In the genomic region with DNA sequence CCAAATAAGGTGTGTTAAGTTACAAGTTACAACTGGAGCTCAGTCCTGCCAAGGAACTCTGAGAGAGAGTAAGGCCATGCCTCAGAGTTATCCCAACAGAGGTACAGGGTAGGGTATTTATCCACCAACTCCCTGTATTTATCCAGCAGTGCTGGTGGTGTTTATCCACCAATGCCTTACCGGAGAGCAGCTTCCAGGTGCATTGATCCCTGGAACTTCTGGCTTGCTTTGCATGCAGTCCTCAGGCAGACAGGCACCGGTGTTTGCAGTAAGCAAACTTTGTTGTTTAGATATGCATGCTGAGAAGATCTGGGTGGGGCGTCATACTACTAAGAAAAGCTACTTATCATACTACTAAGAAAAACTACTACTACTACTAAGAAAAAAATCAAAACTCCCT, we compare ENCODE assay signal across 2 cellular contexts.
TF ChIP-seq lines count a peak whose summit lies in the region.

No MANE protein-coding gene starts in this region.

TF ChIP-seq in GM23338, 12 proteins besides CTCF, POLR2A, EP300 and RAD21 (continued from another document):
- TF ChIP-seq, protein P1, sequence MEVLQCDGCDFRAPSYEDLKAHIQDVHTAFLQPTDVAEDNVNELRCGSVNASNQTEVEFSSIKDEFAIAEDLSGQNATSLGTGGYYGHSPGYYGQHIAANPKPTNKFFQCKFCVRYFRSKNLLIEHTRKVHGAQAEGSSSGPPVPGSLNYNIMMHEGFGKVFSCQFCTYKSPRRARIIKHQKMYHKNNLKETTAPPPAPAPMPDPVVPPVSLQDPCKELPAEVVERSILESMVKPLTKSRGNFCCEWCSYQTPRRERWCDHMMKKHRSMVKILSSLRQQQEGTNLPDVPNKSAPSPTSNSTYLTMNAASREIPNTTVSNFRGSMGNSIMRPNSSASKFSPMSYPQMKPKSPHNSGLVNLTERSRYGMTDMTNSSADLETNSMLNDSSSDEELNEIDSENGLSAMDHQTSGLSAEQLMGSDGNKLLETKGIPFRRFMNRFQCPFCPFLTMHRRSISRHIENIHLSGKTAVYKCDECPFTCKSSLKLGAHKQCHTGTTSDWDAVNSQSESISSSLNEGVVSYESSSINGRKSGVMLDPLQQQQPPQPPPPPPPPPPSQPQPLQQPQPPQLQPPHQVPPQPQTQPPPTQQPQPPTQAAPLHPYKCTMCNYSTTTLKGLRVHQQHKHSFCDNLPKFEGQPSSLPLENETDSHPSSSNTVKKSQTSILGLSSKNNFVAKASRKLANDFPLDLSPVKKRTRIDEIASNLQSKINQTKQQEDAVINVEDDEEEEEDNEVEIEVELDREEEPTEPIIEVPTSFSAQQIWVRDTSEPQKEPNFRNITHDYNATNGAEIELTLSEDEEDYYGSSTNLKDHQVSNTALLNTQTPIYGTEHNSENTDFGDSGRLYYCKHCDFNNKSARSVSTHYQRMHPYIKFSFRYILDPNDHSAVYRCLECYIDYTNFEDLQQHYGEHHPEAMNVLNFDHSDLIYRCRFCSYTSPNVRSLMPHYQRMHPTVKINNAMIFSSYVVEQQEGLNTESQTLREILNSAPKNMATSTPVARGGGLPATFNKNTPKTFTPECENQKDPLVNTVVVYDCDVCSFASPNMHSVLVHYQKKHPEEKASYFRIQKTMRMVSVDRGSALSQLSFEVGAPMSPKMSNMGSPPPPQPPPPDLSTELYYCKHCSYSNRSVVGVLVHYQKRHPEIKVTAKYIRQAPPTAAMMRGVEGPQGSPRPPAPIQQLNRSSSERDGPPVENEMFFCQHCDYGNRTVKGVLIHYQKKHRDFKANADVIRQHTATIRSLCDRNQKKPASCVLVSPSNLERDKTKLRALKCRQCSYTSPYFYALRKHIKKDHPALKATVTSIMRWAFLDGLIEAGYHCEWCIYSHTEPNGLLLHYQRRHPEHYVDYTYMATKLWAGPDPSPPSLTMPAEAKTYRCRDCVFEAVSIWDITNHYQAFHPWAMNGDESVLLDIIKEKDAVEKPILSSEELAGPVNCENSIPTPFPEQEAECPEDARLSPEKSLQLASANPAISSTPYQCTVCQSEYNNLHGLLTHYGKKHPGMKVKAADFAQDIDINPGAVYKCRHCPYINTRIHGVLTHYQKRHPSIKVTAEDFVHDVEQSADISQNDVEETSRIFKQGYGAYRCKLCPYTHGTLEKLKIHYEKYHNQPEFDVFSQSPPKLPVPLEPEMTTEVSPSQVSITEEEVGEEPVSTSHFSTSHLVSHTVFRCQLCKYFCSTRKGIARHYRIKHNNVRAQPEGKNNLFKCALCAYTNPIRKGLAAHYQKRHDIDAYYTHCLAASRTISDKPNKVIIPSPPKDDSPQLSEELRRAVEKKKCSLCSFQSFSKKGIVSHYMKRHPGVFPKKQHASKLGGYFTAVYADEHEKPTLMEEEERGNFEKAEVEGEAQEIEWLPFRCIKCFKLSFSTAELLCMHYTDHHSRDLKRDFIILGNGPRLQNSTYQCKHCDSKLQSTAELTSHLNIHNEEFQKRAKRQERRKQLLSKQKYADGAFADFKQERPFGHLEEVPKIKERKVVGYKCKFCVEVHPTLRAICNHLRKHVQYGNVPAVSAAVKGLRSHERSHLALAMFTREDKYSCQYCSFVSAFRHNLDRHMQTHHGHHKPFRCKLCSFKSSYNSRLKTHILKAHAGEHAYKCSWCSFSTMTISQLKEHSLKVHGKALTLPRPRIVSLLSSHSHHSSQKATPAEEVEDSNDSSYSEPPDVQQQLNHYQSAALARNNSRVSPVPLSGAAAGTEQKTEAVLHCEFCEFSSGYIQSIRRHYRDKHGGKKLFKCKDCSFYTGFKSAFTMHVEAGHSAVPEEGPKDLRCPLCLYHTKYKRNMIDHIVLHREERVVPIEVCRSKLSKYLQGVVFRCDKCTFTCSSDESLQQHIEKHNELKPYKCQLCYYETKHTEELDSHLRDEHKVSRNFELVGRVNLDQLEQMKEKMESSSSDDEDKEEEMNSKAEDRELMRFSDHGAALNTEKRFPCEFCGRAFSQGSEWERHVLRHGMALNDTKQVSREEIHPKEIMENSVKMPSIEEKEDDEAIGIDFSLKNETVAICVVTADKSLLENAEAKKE (CRISPR knock-in tag; IDR thresholded peaks at IDR 0.05), result no peak
- no peak for TF ChIP-seq JUNB (IDR thresholded peaks at IDR 0.05; ENCODE audit: unreplicated experiment)
- TF ChIP-seq STAT1 (IDR thresholded peaks at IDR 0.05; ENCODE audit: unreplicated experiment), result no peak
- TF ChIP-seq ZNF331 (CRISPR knock-in tag; IDR thresholded peaks at IDR 0.05; ENCODE audit: low read depth), result no peak
- TF ChIP-seq, protein P2, sequence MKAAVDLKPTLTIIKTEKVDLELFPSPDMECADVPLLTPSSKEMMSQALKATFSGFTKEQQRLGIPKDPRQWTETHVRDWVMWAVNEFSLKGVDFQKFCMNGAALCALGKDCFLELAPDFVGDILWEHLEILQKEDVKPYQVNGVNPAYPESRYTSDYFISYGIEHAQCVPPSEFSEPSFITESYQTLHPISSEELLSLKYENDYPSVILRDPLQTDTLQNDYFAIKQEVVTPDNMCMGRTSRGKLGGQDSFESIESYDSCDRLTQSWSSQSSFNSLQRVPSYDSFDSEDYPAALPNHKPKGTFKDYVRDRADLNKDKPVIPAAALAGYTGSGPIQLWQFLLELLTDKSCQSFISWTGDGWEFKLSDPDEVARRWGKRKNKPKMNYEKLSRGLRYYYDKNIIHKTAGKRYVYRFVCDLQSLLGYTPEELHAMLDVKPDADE (IDR thresholded peaks at IDR 0.05), result no peak
- TF ChIP-seq EZH2phosphoT487 (IDR thresholded peaks at IDR 0.05; ENCODE audit: unreplicated experiment), result no peak
- TF ChIP-seq ZNF114 (CRISPR knock-in tag; IDR thresholded peaks at IDR 0.05), result no peak
- TF ChIP-seq EZH2 (IDR thresholded peaks at IDR 0.05; ENCODE audit: low read depth, unreplicated experiment), result no peak
- no peak for TF ChIP-seq REST (IDR thresholded peaks at IDR 0.05; ENCODE audit: unreplicated experiment)

TF ChIP-seq in liver, 16 proteins besides CTCF, POLR2A, EP300 and RAD21 (continued from another document):
- TF ChIP-seq, protein P3, sequence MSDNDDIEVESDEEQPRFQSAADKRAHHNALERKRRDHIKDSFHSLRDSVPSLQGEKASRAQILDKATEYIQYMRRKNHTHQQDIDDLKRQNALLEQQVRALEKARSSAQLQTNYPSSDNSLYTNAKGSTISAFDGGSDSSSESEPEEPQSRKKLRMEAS (IDR thresholded peaks at IDR 0.05), result peak; percentile 20
- TF ChIP-seq HNF4A (conservative IDR thresholded peaks at IDR 0.05) (peak; percentile 61 to 71), FOXA2 (IDR thresholded peaks at IDR 0.05) (peak; percentile 57), JUND (IDR thresholded peaks at IDR 0.05) (peak in 1 of 2 donors; percentile 38), ATF3 (IDR thresholded peaks at IDR 0.05) (no peak), EGR1 (IDR thresholded peaks at IDR 0.05; ENCODE audit: low read depth in 2 of 2) (no peak), RXRA (IDR thresholded peaks at IDR 0.05) (peak; percentile 87 to 92), NR2F2 (IDR thresholded peaks at IDR 0.05) (no peak), YY1 (IDR thresholded peaks at IDR 0.05) (no peak), TAF1 (conservative IDR thresholded peaks at IDR 0.05) (no peak), FOXA1 (IDR thresholded peaks at IDR 0.05) (no peak), GABPA (IDR thresholded peaks at IDR 0.05 in 1 of 2, conservative IDR thresholded peaks at IDR 0.05 in 1 of 2) (no peak)
- TF ChIP-seq, protein P4, sequence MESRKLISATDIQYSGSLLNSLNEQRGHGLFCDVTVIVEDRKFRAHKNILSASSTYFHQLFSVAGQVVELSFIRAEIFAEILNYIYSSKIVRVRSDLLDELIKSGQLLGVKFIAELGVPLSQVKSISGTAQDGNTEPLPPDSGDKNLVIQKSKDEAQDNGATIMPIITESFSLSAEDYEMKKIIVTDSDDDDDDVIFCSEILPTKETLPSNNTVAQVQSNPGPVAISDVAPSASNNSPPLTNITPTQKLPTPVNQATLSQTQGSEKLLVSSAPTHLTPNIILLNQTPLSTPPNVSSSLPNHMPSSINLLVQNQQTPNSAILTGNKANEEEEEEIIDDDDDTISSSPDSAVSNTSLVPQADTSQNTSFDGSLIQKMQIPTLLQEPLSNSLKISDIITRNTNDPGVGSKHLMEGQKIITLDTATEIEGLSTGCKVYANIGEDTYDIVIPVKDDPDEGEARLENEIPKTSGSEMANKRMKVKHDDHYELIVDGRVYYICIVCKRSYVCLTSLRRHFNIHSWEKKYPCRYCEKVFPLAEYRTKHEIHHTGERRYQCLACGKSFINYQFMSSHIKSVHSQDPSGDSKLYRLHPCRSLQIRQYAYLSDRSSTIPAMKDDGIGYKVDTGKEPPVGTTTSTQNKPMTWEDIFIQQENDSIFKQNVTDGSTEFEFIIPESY (IDR thresholded peaks at IDR 0.05), result peak; percentile 42
TF ChIP-seq in liver: peak in this region for 9.
